Comparison of ENCODE assay signal across 8 cellular contexts in the genomic region with DNA sequence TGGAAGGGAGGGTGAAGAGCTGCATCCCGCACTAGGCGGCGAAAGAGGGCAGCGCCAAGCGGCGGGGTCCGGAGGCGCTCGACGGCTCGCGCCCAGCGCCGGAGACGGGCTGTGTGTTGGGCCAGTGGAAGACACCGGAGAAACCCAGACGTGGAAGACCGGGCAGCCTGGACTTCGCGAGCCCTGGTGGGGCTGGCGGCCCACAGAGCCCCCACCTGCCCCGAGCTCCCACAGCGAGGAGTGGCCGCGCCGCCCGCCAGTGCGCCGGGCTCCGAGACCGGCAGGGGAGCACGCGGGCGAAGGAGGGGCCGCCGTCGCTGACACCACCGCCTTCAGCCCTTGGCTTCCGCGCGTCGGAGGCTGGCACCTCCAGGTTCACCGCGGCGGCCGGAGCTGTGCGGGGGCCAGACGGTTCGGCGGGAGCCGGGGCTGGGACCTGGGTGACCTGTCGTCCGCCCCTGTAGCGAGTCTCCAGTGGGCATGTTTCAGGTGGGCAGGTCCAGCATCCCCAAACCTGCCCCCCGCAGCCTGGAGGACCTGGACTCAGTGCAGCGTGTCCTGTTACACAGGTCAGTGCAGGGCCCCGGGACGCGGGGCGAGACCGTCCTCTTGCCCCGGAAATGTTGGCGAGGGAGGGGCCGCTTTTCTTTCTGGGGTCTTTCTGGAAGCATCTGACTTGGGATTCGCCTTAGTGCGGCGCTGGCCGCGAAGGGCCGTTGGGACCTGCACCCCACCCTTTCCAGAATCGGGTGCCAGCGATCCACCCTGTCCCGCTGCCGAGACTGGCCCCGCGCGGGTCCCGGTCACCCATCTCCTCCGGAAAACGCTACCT. TPM values are rescaled to one million over a fixed set of nuclear protein-coding genes. Genes with fewer than 3 reads are reported as not detected.
DNase-seq lines count a peak whose midpoint lies in the region; ATAC-seq, FAIRE-seq and TF ChIP-seq lines count a peak whose summit lies in the region.

No MANE protein-coding gene starts in this region.

- WGBS in ectodermal cell, 2 experiments = 3 to 4% methylated on average over 80 of the region's 80 CpGs
- no CpG with 5 or more reads among the region's 80 CpGs for WGBS in mesendoderm (ENCODE audit: extremely low coverage, insufficient coverage, low lambda C conversion rate)
- WGBS in thyroid gland, 2 donors = 1 to 2% methylated on average over 13 to 43 of the region's 80 CpGs

- TF ChIP-seq CTCF in AG09319 (IDR thresholded peaks at IDR 0.05; ENCODE audit: low read depth, low read length) (peak; percentile 17), thyroid gland (IDR thresholded peaks at IDR 0.05) (peak in 2 of 6 experiments; percentile 33 to 37)

- H3K27me3 ChIP-seq in ectodermal cell (ENCODE audit: control insufficient read depth, insufficient read depth, low read length, poor library complexity, severe bottlenecking) = peaks cover 44% of the 10 kb centered on the region
- H3K27me3 ChIP-seq in mesendoderm (ENCODE audit: insufficient read depth, low read length, poor library complexity) = peaks cover 9% of the 10 kb centered on the region
- no peaks in the 10 kb centered on the region for H3K27me3 ChIP-seq in thyroid gland

- no peaks in the 10 kb centered on the region for H3K79me1 ChIP-seq in mesendoderm (ENCODE audit: low read length)

- ATAC-seq in GM19452 (IDR thresholded peaks at IDR 0.05; ENCODE audit: unreplicated experiment) = peak; percentile 65

- intact Hi-C loops in thyroid gland (cut with DNase I) = no loop called here

- H3K56ac ChIP-seq in mesendoderm (ENCODE audit: low read length) = peak overlapping the region; percentile 67

- H3K79me2 ChIP-seq in mesendoderm (ENCODE audit: control insufficient read depth, insufficient read depth, low read length) = no peaks in the 10 kb centered on the region

- no peak overlapping the region for H2BK120ac ChIP-seq in mesendoderm (ENCODE audit: low read depth, low read length)

- H3K36me3 ChIP-seq in ectodermal cell (ENCODE audit: control insufficient read depth, insufficient read depth, low read length) (no peaks in the 10 kb centered on the region), mesendoderm (ENCODE audit: control insufficient read depth, insufficient read depth, low read length) (no peaks in the 10 kb centered on the region), thyroid gland (no peaks in the 10 kb centered on the region)

- no peak overlapping the region for H3K4ac ChIP-seq in mesendoderm (ENCODE audit: low read depth, low read length)

- no peaks in the 10 kb centered on the region for H3K4me1 ChIP-seq in ectodermal cell (ENCODE audit: control insufficient read depth, insufficient read depth, low read length)
- H3K4me1 ChIP-seq in mesendoderm (ENCODE audit: control insufficient read depth, low read depth, low read length) = no peaks in the 10 kb centered on the region
- H3K4me1 ChIP-seq in thyroid gland = no peaks in the 10 kb centered on the region

- H2BK5ac ChIP-seq in mesendoderm (ENCODE audit: low read length) = no peak overlapping the region

- no peak for FAIRE-seq in H54 (lab: Jason Lieb, UNC)

- DNase-seq in AG09319 (ENCODE audit: extremely low read depth, low read depth) (no peak), NCI-H774 (lab: John Stamatoyannopoulos, UW) (peak; percentile 59), mesendoderm (peak; percentile 83), thyroid gland (peak; percentile 30 to 52), T-helper 1 cell (no peak), H54 (ENCODE audit: insufficient read length, low spot score) (no peak)

- H3K18ac ChIP-seq in mesendoderm (ENCODE audit: low read length) = no peak overlapping the region

- H3K9me3 ChIP-seq in ectodermal cell (ENCODE audit: control insufficient read depth, low read length) (no peaks in the 10 kb centered on the region), thyroid gland (no peaks in the 10 kb centered on the region)

- no peak overlapping the region for H2BK15ac ChIP-seq in mesendoderm (replicated peaks; ENCODE audit: low read depth)

- no peak overlapping the region for H4K5ac ChIP-seq in mesendoderm (ENCODE audit: low read length)

- no peak overlapping the region for H2AK5ac ChIP-seq in mesendoderm (ENCODE audit: low read length)

- H3K4me3 ChIP-seq in ectodermal cell (ENCODE audit: insufficient read depth, low read depth, low read length) (peak overlapping the region; percentile 45), mesendoderm (ENCODE audit: low read length) (peak overlapping the region; percentile 15), thyroid gland (replicated peaks in 1 of 3) (peak overlapping the region; percentile 21 to 75 (median 41))

- H3K27ac ChIP-seq in ectodermal cell (ENCODE audit: insufficient read depth, low read depth, low read length, poor library complexity, severe bottlenecking) (no peak overlapping the region), mesendoderm (ENCODE audit: low read depth, low read length) (no peak overlapping the region), thyroid gland (peak overlapping the region in 2 of 3 donors; percentile 4 to 43)

- peak overlapping the region; percentile 52 for H3K4me2 ChIP-seq in mesendoderm (ENCODE audit: low read length)

- H3K9ac ChIP-seq in mesendoderm (ENCODE audit: low read length) = peak overlapping the region; percentile 30

- TF ChIP-seq POLR2A in thyroid gland (IDR thresholded peaks at IDR 0.05) = no peak
- no peak for TF ChIP-seq POLR2A in H54 (IDR thresholded peaks at IDR 0.05; ENCODE audit: low read depth, low read length)

- no peak overlapping the region for H4K8ac ChIP-seq in mesendoderm (ENCODE audit: low read depth, low read length)

- no peak overlapping the region for H3K23ac ChIP-seq in mesendoderm (ENCODE audit: low read length)

RNA-seq across cellular contexts. Expression of a gene that starts 9.6 kb away (rescaled TPM):
- 14.1 TPM for polyA plus RNA-seq in ectodermal cell (2013, experiment 1 of 4)
- 15.2 TPM for polyA plus RNA-seq in ectodermal cell (2013, experiment 2 of 4)
- 14.3 TPM for polyA plus RNA-seq in ectodermal cell (2013, experiment 3 of 4)
- polyA plus RNA-seq in ectodermal cell (2013, experiment 4 of 4) = 16.6 TPM
- polyA plus RNA-seq in mesendoderm (2013, experiment 1 of 2) = 3.0 TPM
- polyA plus RNA-seq in mesendoderm (2013, experiment 2 of 2) = 2.6 TPM
- total RNA-seq in thyroid gland = 10 to 100 TPM; 11.4 to 23.0 (median 12.8) TPM

Comparison
In these comparisons a context has a peak if more than half of its experiments do, and no peak if none do; other contexts are left out.
1. DNase-seq: peak in NCI-H774 (single experiment), mesendoderm (single experiment) and thyroid gland (2 of 2); none in AG09319 (single experiment), T-helper 1 cell (0 of 5) and H54 (single experiment).
2. H3K27ac ChIP-seq: peak in thyroid gland (2 of 3); none in ectodermal cell (single experiment) and mesendoderm (single experiment).
3. Peak in every context shown above with its lines, with median percentiles within 50 percentile points of each other: H3K4me3 ChIP-seq.